Comparison of ENCODE assay signal across 9 cellular contexts in the genomic region with DNA sequence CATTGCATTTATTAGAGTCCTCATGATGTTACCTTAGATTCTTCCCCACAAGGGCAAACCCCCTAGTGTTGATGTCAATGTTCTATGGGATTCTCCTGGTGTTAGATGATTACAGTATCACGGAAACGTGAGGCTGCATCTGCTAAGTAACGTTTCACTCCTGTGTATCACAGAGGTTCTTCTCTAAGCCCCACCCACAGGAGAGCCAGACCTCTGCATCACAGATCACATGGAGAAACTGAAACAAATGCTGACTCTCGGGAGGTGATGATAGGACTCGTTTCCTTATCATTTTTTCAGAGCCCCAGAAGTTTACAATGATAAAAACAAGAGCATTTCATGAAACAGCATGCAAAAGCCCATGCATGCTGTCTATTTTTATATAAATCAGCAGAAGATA.
A peak's percentile ranks its signal among the peaks of the same experiment; 100 is the strongest.
DNase-seq lines count a peak whose midpoint lies in the region; ATAC-seq and TF ChIP-seq lines count a peak whose summit lies in the region.
"Had no signal": no experiment of that assay in that cellular context is flagged by ENCODE, and none has a peak within 500 bp of the region (broad histone marks: within the 10 kb centered on the region; RNA-seq: fewer than 3 reads in every experiment).

No MANE protein-coding gene starts in this region.

- H3K4me1 ChIP-seq in smooth muscle cell (ENCODE audit: low read depth), result no peaks in the 10 kb centered on the region
- no peaks in the 10 kb centered on the region for H3K4me1 ChIP-seq in breast epithelium
- peaks cover 11 to 29% of the 10 kb centered on the region in 2 donors for H3K4me1 ChIP-seq in gastrocnemius medialis

- peak overlapping the region; percentile 18 for H3K4me3 ChIP-seq in smooth muscle cell
- H3K4me3 ChIP-seq in breast epithelium, result no peak overlapping the region
- no peak overlapping the region for H3K4me3 ChIP-seq in gastrocnemius medialis

- POLR2A ChIA-PET in activated CD4-positive, alpha-beta memory T cell treated with anti-CD3 and anti-CD28 coated beads for 36 hours (lab: Charles Lee), result no interaction called here

- ATAC-seq in GM19372 (IDR thresholded peaks at IDR 0.05; ENCODE audit: low read depth, unreplicated experiment) (peak; percentile 82), HG03196 (IDR thresholded peaks at IDR 0.05; ENCODE audit: unreplicated experiment) (peak; percentile 73), gastrocnemius medialis (no peak)

- H3K9ac ChIP-seq in smooth muscle cell (ENCODE audit: low read depth), result no peak overlapping the region

- H4K20me1 ChIP-seq in smooth muscle cell (ENCODE audit: low read depth), result no peaks in the 10 kb centered on the region

- no peak for TF ChIP-seq CTCF in smooth muscle cell (IDR thresholded peaks at IDR 0.05; ENCODE audit: borderline replicate concordance, insufficient read depth, poor library complexity, severe bottlenecking)
- no peak for TF ChIP-seq CTCF in breast epithelium (IDR thresholded peaks at IDR 0.05)
- TF ChIP-seq CTCF in gastrocnemius medialis (IDR thresholded peaks at IDR 0.05 in 4 of 5, conservative IDR thresholded peaks at IDR 0.05 in 1 of 5), result no peak

- WGBS in smooth muscle cell (ENCODE audit: low lambda C conversion rate), result 49% methylated on average over 5 of the region's 5 CpGs

- H2AFZ ChIP-seq in smooth muscle cell (ENCODE audit: low read depth), result no peak overlapping the region

- intact Hi-C loops in activated CD4-positive, alpha-beta memory T cell treated with anti-CD3 and anti-CD28 coated beads for 36 hours (cut with micrococcal nuclease), result loop anchor here (1.0 to 5.0 kb wide), 7 partner anchors 123 to 1406 kb away; a partner anchor contains a TSS
- intact Hi-C loops in breast epithelium (cut with DNase I; ENCODE audit: low total_unique reads), result no loop called here
- intact Hi-C loops in gastrocnemius medialis (cut with DNase I; ENCODE audit: low total_unique reads), result loop anchor here (5.0 to 10.0 kb wide), 3 partner anchors 116 to 1346 kb away; a partner anchor contains a TSS

- peak overlapping the region; percentile 50 for H3K4me3 Mint-ChIP-seq in activated CD4-positive, alpha-beta memory T cell treated with anti-CD3 and anti-CD28 coated beads for 36 hours

- H3K9me3 ChIP-seq in smooth muscle cell (replicated peaks; ENCODE audit: low read depth) (no peaks in the 10 kb centered on the region), breast epithelium (no peaks in the 10 kb centered on the region), gastrocnemius medialis (no peaks in the 10 kb centered on the region)

- TF ChIP-seq POLR2A in breast epithelium (IDR thresholded peaks at IDR 0.05) (no peak), gastrocnemius medialis (IDR thresholded peaks at IDR 0.05) (no peak)

- H3K36me3 Mint-ChIP-seq in activated CD4-positive, alpha-beta memory T cell treated with anti-CD3 and anti-CD28 coated beads for 36 hours, result peaks cover 3% of the 10 kb centered on the region

- H3F3A ChIP-seq in smooth muscle cell (ENCODE audit: low read depth), result no peaks in the 10 kb centered on the region

- H3K9me3 Mint-ChIP-seq in activated CD4-positive, alpha-beta memory T cell treated with anti-CD3 and anti-CD28 coated beads for 36 hours, result peaks cover 11% of the 10 kb centered on the region

- no peak overlapping the region for H3K4me2 ChIP-seq in smooth muscle cell

- H3K27me3 Mint-ChIP-seq in activated CD4-positive, alpha-beta memory T cell treated with anti-CD3 and anti-CD28 coated beads for 36 hours, result peaks cover 13% of the 10 kb centered on the region

- in situ Hi-C loops in gastrocnemius medialis (cut with MboI; ENCODE audit: low sequenced_read_pairs in 4 of 4), result no loop called here

- peaks cover 52% of the 10 kb centered on the region for H3K4me1 Mint-ChIP-seq in activated CD4-positive, alpha-beta memory T cell treated with anti-CD3 and anti-CD28 coated beads for 36 hours (ENCODE audit: low read depth)

- H3K36me3 ChIP-seq in smooth muscle cell (ENCODE audit: low read depth) (no peaks in the 10 kb centered on the region), breast epithelium (no peaks in the 10 kb centered on the region), gastrocnemius medialis (no peaks in the 10 kb centered on the region)

- H3K27me3 ChIP-seq in smooth muscle cell (ENCODE audit: low read depth) (no peaks in the 10 kb centered on the region), breast epithelium (no peaks in the 10 kb centered on the region), gastrocnemius medialis (no peaks in the 10 kb centered on the region)

- H3K27ac ChIP-seq in smooth muscle cell (ENCODE audit: low read depth) (no peak overlapping the region), breast epithelium (no peak overlapping the region), gastrocnemius medialis (no peak overlapping the region)
- H3K27ac ChIP-seq: VCaP had no signal

- DNase-seq in A172 (ENCODE audit: low spot score), result peak; percentile 37
- DNase-seq in activated CD4-positive, alpha-beta memory T cell treated with anti-CD3 and anti-CD28 coated beads for 36 hours, result peak; percentile 68
- no peak for DNase-seq in smooth muscle cell (lab: John Stamatoyannopoulos, UW; ENCODE audit: unreplicated experiment)
- no peak for DNase-seq in breast epithelium (ENCODE audit: low spot score in 2 of 2)
- no peak for DNase-seq in gastrocnemius medialis
- no peak for DNase-seq in Kasumi-1 (lab: John Stamatoyannopoulos, UW)

- H3K27ac Mint-ChIP-seq in activated CD4-positive, alpha-beta memory T cell treated with anti-CD3 and anti-CD28 coated beads for 36 hours, result peak overlapping the region; percentile 55

- CTCF ChIA-PET in activated CD4-positive, alpha-beta memory T cell treated with anti-CD3 and anti-CD28 coated beads for 36 hours (lab: Charles Lee), result no interaction called here

- H3K79me2 ChIP-seq in smooth muscle cell (ENCODE audit: low read depth), result no peaks in the 10 kb centered on the region

Comparison
In these comparisons a context has a peak if more than half of its experiments do, and no peak if none do; other contexts are left out.
1. DNase-seq: peak in A172 (single experiment) and activated CD4-positive, alpha-beta memory T cell treated with anti-CD3 and anti-CD28 coated beads for 36 hours (single experiment); none in smooth muscle cell (single experiment), breast epithelium (0 of 2), gastrocnemius medialis (0 of 2) and Kasumi-1 (0 of 2).
2. ATAC-seq: peak in GM19372 (single experiment) and HG03196 (single experiment); none in gastrocnemius medialis (0 of 2).